Comparison of ENCODE assay signal across 4 cellular contexts in genomic region chr1:16713480-16713879, GRCh38. TPM values are rescaled to one million over a fixed set of nuclear protein-coding genes. Genes with fewer than 3 reads are reported as not detected.
"Had no signal": no experiment of that assay in that cellular context is flagged by ENCODE, and none has a peak within 500 bp of the region (broad histone marks: within the 10 kb centered on the region; RNA-seq: fewer than 3 reads in every experiment).

No MANE protein-coding gene starts in this region.

RNA-seq across cellular contexts. Expression of gene RNU1-4, which starts 26.8 kb away (rescaled TPM):
- polyA plus RNA-seq: adipose tissue, adrenal gland, aorta, cardiac muscle cell had no signal

RNA-seq across cellular contexts. Expression of gene RNU1-3, which starts 46.7 kb away (rescaled TPM):
- polyA plus RNA-seq: adipose tissue, adrenal gland, aorta, cardiac muscle cell had no signal
